Comparison of ENCODE assay signal across 16 cellular contexts in genomic region chr9:35845824-35846771, GRCh38. TPM values are rescaled to one million over a fixed set of nuclear protein-coding genes. Genes with fewer than 3 reads are reported as not detected.
DNase-seq lines count a peak whose midpoint lies in the region; ATAC-seq and TF ChIP-seq lines count a peak whose summit lies in the region.
"Had no signal": no experiment of that assay in that cellular context is flagged by ENCODE, and none has a peak within 500 bp of the region (broad histone marks: within the 10 kb centered on the region; RNA-seq: fewer than 3 reads in every experiment).

No MANE protein-coding gene starts in this region.

- H3K27me3 ChIP-seq in ascending aorta (no peaks in the 10 kb centered on the region), left lung (peaks cover 0 to 62% of the 10 kb centered on the region in 2 donors)
- H3K27me3 ChIP-seq: Peyer's patch had no signal

- peak overlapping the region; percentile 42 to 66 for H3K4me3 Mint-ChIP-seq in stimulated activated naive B cell treated with anti-CD40 and anti-IgM and Interleukin-4, amounts not matched to agents 10 μg/mL and 1 μg/mL and 100 μg/mL, for 72 hours
- H3K4me3 Mint-ChIP-seq: dendritic cell treated with granulocyte-macrophage colony-stimulating factor and Interleukin-4, amounts not matched to agents 40 ng/mL and 50 ng/mL, for 4 days; natural killer cell had no signal

- intact Hi-C loops in ascending aorta (cut with DNase I) = loop anchor here (2.0 kb wide), 2 partner anchors 17 to 31 kb away; partner anchors contain the start of genes FAM221B, HINT2 and TMEM8B
- intact Hi-C loops in left lung (cut with DNase I) = no loop called here
- intact Hi-C loops in left colon (cut with DNase I, micrococcal nuclease) = no loop called here

- H3K27ac Mint-ChIP-seq in stimulated activated naive B cell treated with anti-CD40 and anti-IgM and Interleukin-4, amounts not matched to agents 10 μg/mL and 1 μg/mL and 100 μg/mL, for 72 hours = peak overlapping the region; percentile 82
- H3K27ac Mint-ChIP-seq: dendritic cell treated with granulocyte-macrophage colony-stimulating factor and Interleukin-4, amounts not matched to agents 40 ng/mL and 50 ng/mL, for 4 days had no signal

- H3K27ac ChIP-seq in ascending aorta = peak overlapping the region; percentile 1 to 44
- H3K27ac ChIP-seq in left lung = peak overlapping the region in 1 of 2 donors; percentile 70
- H3K27ac ChIP-seq: WERI-Rb-1 had no signal

- DNase-seq in HT-29 (ENCODE audit: low spot score) (peak; percentile 15), ascending aorta (ENCODE audit: low spot score in 2 of 2) (no peak), left lung (no peak), NCI-H187 treated with DMSO at 0.1 percent for 48 hours (lab: John Stamatoyannopoulos, UW) (no peak), left colon (no peak), activated gamma-delta T cell treated with Interleukin-2 at 50 U/mL for 16 hours (no peak)
- DNase-seq in stimulated activated naive B cell treated with anti-CD40 and anti-IgM and Interleukin-4, amounts not matched to agents 10 μg/mL and 1 μg/mL and 100 μg/mL, for 72 hours = no peak
- DNase-seq in stimulated activated CD4-positive, alpha-beta T cell treated with anti-CD3 and anti-CD28 coated beads, Interleukin-15, amount 100 ng/mL, for 24 hours = no peak
- DNase-seq: glutamatergic neuron; natural killer cell; NCI-H2029; Peyer's patch; stimulated activated CD4-positive, alpha-beta T cell treated with anti-CD3 and anti-CD28 coated beads, Interleukin-2, amount 100 ng/mL, for 48 hours; WERI-Rb-1 had no signal

- H3K9me3 ChIP-seq in ascending aorta (no peaks in the 10 kb centered on the region), left lung (no peaks in the 10 kb centered on the region)
- H3K9me3 ChIP-seq: Peyer's patch had no signal

- H3K4me3 ChIP-seq in ascending aorta (no peak overlapping the region), left lung (no peak overlapping the region)
- H3K4me3 ChIP-seq: Peyer's patch had no signal

- peak; percentile 65 for ATAC-seq in left lung
- no peak for ATAC-seq in stimulated activated naive B cell treated with anti-CD40 and anti-IgM and Interleukin-4, amounts not matched to agents 10 μg/mL and 1 μg/mL and 100 μg/mL, for 72 hours (replicated peaks)
- ATAC-seq in left colon = no peak
- ATAC-seq: natural killer cell had no signal

- peaks cover 0 to 8% of the 10 kb centered on the region in 2 donors for H3K36me3 Mint-ChIP-seq in stimulated activated naive B cell treated with anti-CD40 and anti-IgM and Interleukin-4, amounts not matched to agents 10 μg/mL and 1 μg/mL and 100 μg/mL, for 72 hours
- H3K36me3 Mint-ChIP-seq: natural killer cell had no signal

- H3K9me3 Mint-ChIP-seq in stimulated activated naive B cell treated with anti-CD40 and anti-IgM and Interleukin-4, amounts not matched to agents 10 μg/mL and 1 μg/mL and 100 μg/mL, for 72 hours = no peaks in the 10 kb centered on the region
- H3K9me3 Mint-ChIP-seq: dendritic cell treated with granulocyte-macrophage colony-stimulating factor and Interleukin-4, amounts not matched to agents 40 ng/mL and 50 ng/mL, for 4 days; IgD-negative memory B cell; natural killer cell had no signal

- H3K27me3 Mint-ChIP-seq in stimulated activated naive B cell treated with anti-CD40 and anti-IgM and Interleukin-4, amounts not matched to agents 10 μg/mL and 1 μg/mL and 100 μg/mL, for 72 hours = no peaks in the 10 kb centered on the region

- H3K4me1 Mint-ChIP-seq in stimulated activated naive B cell treated with anti-CD40 and anti-IgM and Interleukin-4, amounts not matched to agents 10 μg/mL and 1 μg/mL and 100 μg/mL, for 72 hours = peaks cover 55 to 75% of the 10 kb centered on the region in 2 donors

- no peak for TF ChIP-seq CTCF in ascending aorta (IDR thresholded peaks at IDR 0.05)
- TF ChIP-seq CTCF in left lung (IDR thresholded peaks at IDR 0.05) = no peak

- peaks cover 14 to 21% of the 10 kb centered on the region in 2 donors for H3K36me3 ChIP-seq in ascending aorta
- H3K36me3 ChIP-seq in left lung = no peaks in the 10 kb centered on the region
- H3K36me3 ChIP-seq: Peyer's patch, WERI-Rb-1 had no signal

- peaks cover 0 to 26% of the 10 kb centered on the region in 2 donors for H3K4me1 ChIP-seq in ascending aorta
- H3K4me1 ChIP-seq in left lung = peaks cover 21 to 52% of the 10 kb centered on the region in 2 donors

RNA-seq across cellular contexts. Expression of gene TMEM8B, which starts 17.1 kb away (rescaled TPM):
- total RNA-seq in HT-29 (2014; rRNA removed; shearing (Covaris generic)) = 3.1 and 4.5 TPM in 2 replicates
- total RNA-seq in ascending aorta = 37.3 TPM
- 10 to 100 TPM in 1 of 2 donors, 1 to 10 TPM in 1; 6.4 to 12.7 TPM for total RNA-seq in left lung
- 10 to 100 TPM; 15.4 to 16.4 TPM for total RNA-seq in left colon

RNA-seq across cellular contexts. Expression of gene FAM221B, which starts 17.6 kb away (rescaled TPM):
- total RNA-seq in HT-29 (2014; rRNA removed; shearing (Covaris generic)) = 0.10 and 0.16 TPM in 2 replicates
- total RNA-seq in ascending aorta (not detected), left lung (not detected), left colon (under 1 TPM in 1 of 2 donors, not detected in 1; 0.28 TPM)
- total RNA-seq: natural killer cell, Peyer's patch had no signal

RNA-seq across cellular contexts. Expression of gene OR13J1, which starts 24.1 kb away (rescaled TPM):
- total RNA-seq in HT-29 (2014; rRNA removed; shearing (Covaris generic)) = not detected in 2 replicates
- not detected for total RNA-seq in ascending aorta
- total RNA-seq in left lung = not detected
- not detected for total RNA-seq in left colon
- total RNA-seq: natural killer cell, Peyer's patch had no signal

RNA-seq across cellular contexts. Expression of gene HINT2, which starts 31.3 kb away (rescaled TPM):
- total RNA-seq in HT-29 (2014; rRNA removed; shearing (Covaris generic)) = 91.2 and 98.7 TPM in 2 replicates
- total RNA-seq in ascending aorta (21.6 TPM), left lung (10 to 100 TPM; 29.3 to 45.3 TPM), left colon (10 to 100 TPM; 56.0 to 59.4 TPM)

RNA-seq across cellular contexts. Expression of gene SPAG8, which starts 34.0 kb away (rescaled TPM):
- total RNA-seq in HT-29 (2014; rRNA removed; shearing (Covaris generic)) = 0.78 and 1.9 TPM in 2 replicates
- total RNA-seq in ascending aorta = not detected
- total RNA-seq in left lung = 1 to 10 TPM; 1.8 to 6.2 TPM
- total RNA-seq in left colon = 1 to 10 TPM in 1 of 2 donors, under 1 TPM in 1; 0.15 to 1.5 TPM
